10 cellular contexts compared by ENCODE assay signal in genomic region chr10:21399392-21400015, GRCh38.
DNase-seq lines count a peak whose midpoint lies in the region; ATAC-seq, FAIRE-seq and TF ChIP-seq lines count a peak whose summit lies in the region.
"Had no signal": no experiment of that assay in that cellular context is flagged by ENCODE, and none has a peak within 500 bp of the region (broad histone marks: within the 10 kb centered on the region; RNA-seq: fewer than 3 reads in every experiment).

No MANE protein-coding gene starts in this region.

- H3K27me3 ChIP-seq in HepG2 (ENCODE audit: control insufficient read depth in 1 of 2, insufficient read depth in 2 of 2, low read length in 2 of 2): no peaks in the 10 kb centered on the region
- H3K27me3 ChIP-seq in right lobe of liver: no peaks in the 10 kb centered on the region
- peaks cover 0 to 3% (median 0%) of the 10 kb centered on the region in 7 donors for H3K27me3 ChIP-seq in spleen (replicated peaks in 1 of 7)

- ATAC-seq in HepG2 (no peak; the same call in 2 of the 3 replicates), right lobe of liver (no peak), HG03175 (IDR thresholded peaks at IDR 0.05; ENCODE audit: unreplicated experiment) (no peak), sciatic nerve (no peak)

- in situ Hi-C loops in HepG2 (cut with HindIII; ENCODE audit: extremely low pct_ligation_motif_present, low pct_unique_long_range_greater_than_20kb): no loop called here

- POLR2A ChIA-PET in HepG2 (lab: Yijun Ruan, JAX): no interaction called here

- H3K4me1 ChIP-seq in HepG2 (ENCODE audit: insufficient read depth, low read length): no peaks in the 10 kb centered on the region
- H3K4me1 ChIP-seq in right lobe of liver: no peaks in the 10 kb centered on the region
- no peaks in the 10 kb centered on the region for H3K4me1 ChIP-seq in spleen

- intact Hi-C loops in HepG2 (cut with micrococcal nuclease; ENCODE audit: unreplicated experiment) (no loop called here), right lobe of liver (cut with DNase I) (no loop called here), spleen (cut with DNase I; ENCODE audit: low total_unique reads) (no loop called here), sciatic nerve (cut with DNase I) (no loop called here)

- BruUV-seq in HepG2 (replicated peaks; lab: Mats Ljungman, UMichigan): no TSS peak

- TF ChIP-seq RAD21 in HepG2 (CRISPR knock-in tag; IDR thresholded peaks at IDR 0.05): no peak

- no peak for FAIRE-seq in HepG2 (lab: Jason Lieb, UNC)

- CTCF ChIA-PET in HepG2 (lab: Yijun Ruan, JAX; ENCODE audit: low intra/inter-chr PET ratio, low total read pairs): no interaction called here

- H3K79me2 ChIP-seq in HepG2 (ENCODE audit: insufficient read depth, low read length): no peaks in the 10 kb centered on the region

- H3K9me3 ChIP-seq in HepG2 (ENCODE audit: low read length) (peaks cover 7% of the 10 kb centered on the region), right lobe of liver (no peaks in the 10 kb centered on the region), spleen (peaks cover 0 to 13% (median 6%) of the 10 kb centered on the region in 8 donors)

- no peaks in the 10 kb centered on the region for H4K20me1 ChIP-seq in HepG2 (ENCODE audit: insufficient read depth, low read length)

- TF ChIP-seq POLR2A in HepG2 (IDR thresholded peaks at IDR 0.05; ENCODE audit: insufficient read depth in 1 of 2, low read depth in 2 of 2, low read length in 2 of 2) (no peak), right lobe of liver (IDR thresholded peaks at IDR 0.05) (no peak), spleen (IDR thresholded peaks at IDR 0.05) (no peak)

- TF ChIP-seq CTCF in HepG2 (CRISPR knock-in tag; IDR thresholded peaks at IDR 0.05) (no peak), right lobe of liver (IDR thresholded peaks at IDR 0.05) (no peak), spleen (IDR thresholded peaks at IDR 0.05 in 8 of 11, conservative IDR thresholded peaks at IDR 0.05 in 3 of 11) (no peak)

- 38% methylated on average over 6 of the region's 6 CpGs for WGBS in HepG2 (ENCODE audit: low lambda C conversion rate)
- 35% methylated on average over 6 of the region's 6 CpGs for WGBS in right lobe of liver (ENCODE audit: insufficient coverage, low coverage, low lambda C conversion rate, missing lambda C conversion rate)
- WGBS in spleen, 5 donors: 43 to 57% (median 44%) methylated on average over 6 of the region's 6 CpGs

- no peak overlapping the region for H3K9ac ChIP-seq in HepG2 (ENCODE audit: insufficient read depth, low read depth, low read length)

- H3K27ac ChIP-seq in HepG2 (ENCODE audit: extremely low read length, insufficient read depth, low read length) (no peak overlapping the region), right lobe of liver (no peak overlapping the region), spleen (no peak overlapping the region)

- H3K4me2 ChIP-seq in HepG2 (ENCODE audit: low read depth, low read length): no peak overlapping the region

- H2AFZ ChIP-seq in HepG2 (ENCODE audit: low read length): no peak overlapping the region

- TF ChIP-seq EP300 in HepG2 (IDR thresholded peaks at IDR 0.05; ENCODE audit: low read depth in 2 of 2, low read length in 2 of 2): no peak
- no peak for TF ChIP-seq EP300 in HepG2 (CRISPR knock-in tag; IDR thresholded peaks at IDR 0.05; ENCODE audit: borderline replicate concordance)

- H3K36me3 ChIP-seq in HepG2 (replicated peaks in 1 of 2; ENCODE audit: control insufficient read depth in 1 of 2, insufficient read depth in 2 of 2, low read length in 2 of 2) (no peaks in the 10 kb centered on the region), right lobe of liver (no peaks in the 10 kb centered on the region), spleen (no peaks in the 10 kb centered on the region)

- H3K4me3 ChIP-seq in HepG2 (replicated peaks in 1 of 3; ENCODE audit: insufficient read depth in 1 of 3, low read depth in 2 of 3, low read length in 3 of 3): no peak overlapping the region
- H3K4me3 ChIP-seq in right lobe of liver: no peak overlapping the region
- H3K4me3 ChIP-seq in spleen: no peak overlapping the region

- DNase-seq in HepG2 (ENCODE audit: low spot score) (peak; percentile 66), right lobe of liver (no peak), SHP77 treated with DMSO at 0.1 percent for 48 hours (lab: John Stamatoyannopoulos, UW) (peak; percentile 94), foreskin melanocyte (peak; percentile 26), epidermal melanocyte (ENCODE audit: insufficient read length, low spot score) (no peak), spleen (no peak), sciatic nerve (ENCODE audit: low spot score) (no peak)
- DNase-seq: CD4-positive, CD25-positive, alpha-beta regulatory T cell; effector CD8-positive, alpha-beta T cell had no signal

TF ChIP-seq in HepG2, 621 proteins besides CTCF, POLR2A, EP300 and RAD21:
- TF ChIP-seq SRF (IDR thresholded peaks at IDR 0.05; ENCODE audit: low read depth, low read length): peak; percentile 82
- no peak for TF ChIP-seq CREB1 (IDR thresholded peaks at IDR 0.05)
- TF ChIP-seq CREB1 (CRISPR knock-in tag; IDR thresholded peaks at IDR 0.05): no peak
- no peak for TF ChIP-seq THRA (CRISPR knock-in tag; IDR thresholded peaks at IDR 0.05; ENCODE audit: borderline replicate concordance)
- TF ChIP-seq RFX5 (IDR thresholded peaks at IDR 0.05; ENCODE audit: low read depth, low read length): peak; percentile 69; the same call in 1 of the 2 replicates

Comparison
In these comparisons a context has a peak if more than half of its experiments do, and no peak if none do; other contexts are left out.
1. DNase-seq: peak in HepG2 (single experiment), SHP77 treated with DMSO at 0.1 percent for 48 hours (single experiment) and foreskin melanocyte (single experiment); none in right lobe of liver (0 of 3), epidermal melanocyte (single experiment), spleen (single experiment) and sciatic nerve (single experiment).